8 cellular contexts compared by ENCODE assay signal in the genomic region with DNA sequence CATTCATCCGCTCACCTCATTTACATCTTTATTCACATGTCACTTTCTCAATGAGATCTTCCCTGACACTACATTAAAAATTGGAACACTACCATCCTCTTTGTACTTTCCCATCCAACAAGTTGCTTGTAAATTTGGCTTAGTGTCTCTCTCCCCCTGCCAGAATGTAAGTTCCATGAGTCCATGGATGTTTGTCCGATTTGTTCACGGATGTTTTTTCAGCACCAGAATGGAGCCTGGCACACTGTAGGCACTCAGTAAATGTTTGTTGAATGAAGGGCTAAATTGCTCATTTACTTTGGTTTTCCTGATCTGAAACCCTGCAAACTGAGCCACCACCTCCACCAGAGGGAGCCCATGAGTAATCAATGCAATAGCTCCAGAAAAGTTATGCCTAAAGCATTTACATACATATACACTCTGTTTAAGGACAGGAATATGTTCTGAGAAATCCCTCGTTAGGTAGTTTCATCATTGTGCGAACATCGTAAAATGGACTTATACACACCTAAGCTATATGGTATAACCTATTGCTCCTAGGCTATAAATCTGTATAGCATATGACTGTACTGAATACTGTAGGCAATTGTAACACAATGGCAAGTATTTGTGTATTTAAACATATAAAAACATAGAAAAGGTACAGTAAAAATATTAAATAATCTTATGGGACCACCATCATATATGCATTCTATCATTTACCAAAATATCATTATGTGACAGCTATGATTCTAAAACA. TPM values are rescaled to one million over a fixed set of nuclear protein-coding genes. Genes with fewer than 3 reads are reported as not detected.
A peak's percentile ranks its signal among the peaks of the same experiment; 100 is the strongest.
DNase-seq lines count a peak whose midpoint lies in the region; ATAC-seq and TF ChIP-seq lines count a peak whose summit lies in the region.

No MANE protein-coding gene starts in this region.

- peaks cover 13% of the 10 kb centered on the region for H3F3A ChIP-seq in GM23248 (ENCODE audit: insufficient read depth)

- ATAC-seq in GM18505 (IDR thresholded peaks at IDR 0.05; ENCODE audit: unreplicated experiment) = no peak

- no peaks in the 10 kb centered on the region; the same call in 1 of the 2 replicates for H4K20me1 ChIP-seq in GM23248 (ENCODE audit: insufficient read depth)

- no peak overlapping the region for H3K27ac ChIP-seq in GM23248
- H3K27ac ChIP-seq in coronary artery = no peak overlapping the region

- peak overlapping the region; percentile 33 for H3K4me3 Mint-ChIP-seq in activated CD4-positive, alpha-beta T cell treated with anti-CD3 and anti-CD28 coated beads, Interleukin-2, amount 10 ng/mL, durations not matched to agents 7 days and 5 days

- no peak overlapping the region for H3K9ac ChIP-seq in GM23248

- H3K4me3 ChIP-seq in AG04449 (ENCODE audit: low read depth, low read length) = no peak overlapping the region
- no peak overlapping the region for H3K4me3 ChIP-seq in GM23248
- no peak overlapping the region for H3K4me3 ChIP-seq in coronary artery

- no peaks in the 10 kb centered on the region for H3K27me3 ChIP-seq in GM23248 (replicated peaks; ENCODE audit: insufficient read depth)

- no peak overlapping the region for H3K4me2 ChIP-seq in GM23248 (ENCODE audit: unreplicated experiment)

- no peaks in the 10 kb centered on the region for H3K36me3 ChIP-seq in GM23248 (ENCODE audit: low read depth)

- H3K9me3 ChIP-seq in GM23248 (ENCODE audit: low read depth) = no peaks in the 10 kb centered on the region

- DNase-seq in AG04449 (ENCODE audit: low read depth, low spot score) (no peak), GM23248 (peak; percentile 69), NCI-H69 (lab: John Stamatoyannopoulos, UW) (peak; percentile 55), coronary artery (ENCODE audit: low spot score) (no peak), medulla oblongata (ENCODE audit: extremely low spot score) (peak; percentile 91)
- DNase-seq in activated CD4-positive, alpha-beta T cell treated with anti-CD3 and anti-CD28 coated beads, Interleukin-2, amount 10 ng/mL, durations not matched to agents 7 days and 5 days = peak; percentile 83
- peak; percentile 65 to 70 for DNase-seq in stimulated activated CD8-positive, alpha-beta memory T cell treated with anti-CD3 and anti-CD28 coated beads, Interleukin-2, amount 100 ng/mL, for 48 hours (ENCODE audit: low read depth in 2 of 2)

- POLR2A ChIA-PET in AG04449 (lab: Yijun Ruan, JAX) = interaction anchor here (0.6 kb wide), 2 partner anchors 145 to 422 kb away, joined by 3 to 4 read pairs; a partner anchor contains a TSS
- POLR2A ChIA-PET in activated CD4-positive, alpha-beta T cell treated with anti-CD3 and anti-CD28 coated beads, Interleukin-2, amount 10 ng/mL, durations not matched to agents 7 days and 5 days (lab: Charles Lee) = no interaction called here

- H3K9me2 ChIP-seq in GM23248 (ENCODE audit: insufficient read depth) = no peaks in the 10 kb centered on the region

- H3K27ac Mint-ChIP-seq in activated CD4-positive, alpha-beta T cell treated with anti-CD3 and anti-CD28 coated beads, Interleukin-2, amount 10 ng/mL, durations not matched to agents 7 days and 5 days = no peak overlapping the region

- TF ChIP-seq CTCF in AG04449 (IDR thresholded peaks at IDR 0.05; ENCODE audit: insufficient read depth, low read length, missing control alignments) = peak; percentile 78
- TF ChIP-seq CTCF in coronary artery (IDR thresholded peaks at IDR 0.05) = peak; percentile 25

- peaks cover 19% of the 10 kb centered on the region for H3K79me2 ChIP-seq in GM23248 (ENCODE audit: insufficient read depth)

- peaks cover 2% of the 10 kb centered on the region for H3K36me3 Mint-ChIP-seq in activated CD4-positive, alpha-beta T cell treated with anti-CD3 and anti-CD28 coated beads, Interleukin-2, amount 10 ng/mL, durations not matched to agents 7 days and 5 days (ENCODE audit: low read depth)

- TF ChIP-seq POLR2A in GM18505 (IDR thresholded peaks at IDR 0.05; ENCODE audit: borderline replicate concordance, extremely low read depth, insufficient read depth, insufficient read length) = no peak

- peaks cover 25% of the 10 kb centered on the region for H3K27me3 Mint-ChIP-seq in activated CD4-positive, alpha-beta T cell treated with anti-CD3 and anti-CD28 coated beads, Interleukin-2, amount 10 ng/mL, durations not matched to agents 7 days and 5 days

- in situ Hi-C loops in GM23248 (cut with MboI) = loop anchor here (10.0 kb wide), 1 partner anchor 114 kb away; no protein-coding TSS in a partner anchor

- CTCF ChIA-PET in AG04449 (lab: Yijun Ruan, JAX) = interaction anchor here (0.7 to 10.4 kb wide), 50 partner anchors 8 to 513 kb away, joined by 3 to 330 read pairs (median 4); no protein-coding TSS in a partner anchor
- CTCF ChIA-PET in activated CD4-positive, alpha-beta T cell treated with anti-CD3 and anti-CD28 coated beads, Interleukin-2, amount 10 ng/mL, durations not matched to agents 7 days and 5 days (lab: Charles Lee) = interaction anchor here (0.7 to 2.5 kb wide), 22 partner anchors 9 to 157 kb away, joined by 3 to 18 read pairs (median 3); a partner anchor contains a TSS

- H2AFZ ChIP-seq in GM23248 = peak overlapping the region; percentile 52; the same call in 1 of the 2 replicates

- 39 to 50% methylated on average over 6 of the region's 6 CpGs for WGBS in GM23248 (ENCODE audit: low coverage in 1 of 2, low lambda C conversion rate in 2 of 2, missing lambda C conversion rate in 2 of 2), 2 experiments

- peaks cover 10% of the 10 kb centered on the region; the same call in 1 of the 2 replicates for H3K4me1 ChIP-seq in GM23248 (ENCODE audit: insufficient read depth)

- H3K9me3 Mint-ChIP-seq in activated CD4-positive, alpha-beta T cell treated with anti-CD3 and anti-CD28 coated beads, Interleukin-2, amount 10 ng/mL, durations not matched to agents 7 days and 5 days = no peaks in the 10 kb centered on the region

- H3K4me1 Mint-ChIP-seq in activated CD4-positive, alpha-beta T cell treated with anti-CD3 and anti-CD28 coated beads, Interleukin-2, amount 10 ng/mL, durations not matched to agents 7 days and 5 days = peaks cover 26% of the 10 kb centered on the region

RNA-seq across cellular contexts. Expression of a gene that starts 2.8 kb away (rescaled TPM):
- 16.9 and 19.2 TPM in 2 replicates for total RNA-seq in GM23248 (2014; rRNA removed; shearing (Covaris generic))
- 8.6 and 9.1 TPM in 2 replicates for polyA plus RNA-seq in GM23248 (2016; fragmentation: Nextera tagmentation; extraction: Ambion mirVana)
- total RNA-seq in activated CD4-positive, alpha-beta T cell treated with anti-CD3 and anti-CD28 coated beads, Interleukin-2, amount 10 ng/mL, durations not matched to agents 7 days and 5 days = 10 to 100 TPM; 27.8 to 30.7 TPM

Comparison
In these comparisons a context has a peak if more than half of its experiments do, and no peak if none do; other contexts are left out.
1. DNase-seq: peak in GM23248 (single experiment), NCI-H69 (single experiment), activated CD4-positive, alpha-beta T cell treated with anti-CD3 and anti-CD28 coated beads, Interleukin-2, amount 10 ng/mL, durations not matched to agents 7 days and 5 days (single experiment), medulla oblongata (single experiment) and stimulated activated CD8-positive, alpha-beta memory T cell treated with anti-CD3 and anti-CD28 coated beads, Interleukin-2, amount 100 ng/mL, for 48 hours (2 of 2); none in AG04449 (single experiment) and coronary artery (single experiment).